Comparison of ENCODE assay signal across 11 cellular contexts in genomic region chr19:3605361-3605760, GRCh38. TPM values are rescaled to one million over a fixed set of nuclear protein-coding genes. Genes with fewer than 3 reads are reported as not detected.
DNase-seq lines count a peak whose midpoint lies in the region; ATAC-seq and TF ChIP-seq lines count a peak whose summit lies in the region.
"Had no signal": no experiment of that assay in that cellular context is flagged by ENCODE, and none has a peak within 500 bp of the region (broad histone marks: within the 10 kb centered on the region; RNA-seq: fewer than 3 reads in every experiment).

No MANE protein-coding gene starts in this region.

- H3K79me2 ChIP-seq in fibroblast of lung (ENCODE audit: control insufficient read depth, insufficient read depth, low read length), result no peaks in the 10 kb centered on the region

- no peak overlapping the region for H2AFZ ChIP-seq in fibroblast of lung (ENCODE audit: low read length)

- ATAC-seq in psoas muscle (no peak), GM21717 (IDR thresholded peaks at IDR 0.05; ENCODE audit: unreplicated experiment) (no peak), left colon (no peak)

- H3K9ac ChIP-seq in BLaER1, result peak overlapping the region; percentile 1; the same call in 1 of the 2 replicates
- H3K9ac ChIP-seq in HUES6 (ENCODE audit: low read length), result no peak overlapping the region
- H3K9ac ChIP-seq in fibroblast of lung (ENCODE audit: insufficient read depth, low read length), result no peak overlapping the region

- intact Hi-C loops in psoas muscle (cut with DNase I), result no loop called here
- intact Hi-C loops in left colon (cut with DNase I, micrococcal nuclease), result no loop called here

- TF ChIP-seq CTCF in fibroblast of lung (conservative IDR thresholded peaks at IDR 0.05 in 1 of 2, IDR thresholded peaks at IDR 0.05 in 1 of 2; ENCODE audit: low read depth in 1 of 2, low read length in 2 of 2) (no peak), psoas muscle (IDR thresholded peaks at IDR 0.05) (no peak)

- H3K36me3 ChIP-seq in BLaER1 (no peaks in the 10 kb centered on the region), HUES6 (ENCODE audit: control insufficient read depth, insufficient read depth, low read length) (peaks cover 7% of the 10 kb centered on the region), fibroblast of lung (ENCODE audit: control insufficient read depth, insufficient read depth, low read length) (no peaks in the 10 kb centered on the region), psoas muscle (ENCODE audit: insufficient read depth in 1 of 2, low read depth in 1 of 2) (no peaks in the 10 kb centered on the region)

- H3K4me1 ChIP-seq in BLaER1, result peaks cover 85% of the 10 kb centered on the region
- peaks cover 8% of the 10 kb centered on the region; the same call in 1 of the 2 replicates for H3K4me1 ChIP-seq in HUES6 (ENCODE audit: control insufficient read depth, insufficient read depth, low read length)
- peaks cover 9% of the 10 kb centered on the region for H3K4me1 ChIP-seq in fibroblast of lung (ENCODE audit: control insufficient read depth, extremely low read depth, insufficient read depth, low read length)
- peaks cover 5% of the 10 kb centered on the region for H3K4me1 ChIP-seq in psoas muscle

- H3K9me3 ChIP-seq in BLaER1 (0 out of 2 replicates have a peak, but pooled peaks cover 2% of the 10 kb centered on the region), HUES6 (ENCODE audit: control insufficient read depth, insufficient read depth, low read depth, low read length) (no peaks in the 10 kb centered on the region), fibroblast of lung (ENCODE audit: control insufficient read depth, insufficient read depth, low read depth, low read length) (no peaks in the 10 kb centered on the region), psoas muscle (no peaks in the 10 kb centered on the region)

- H4K20me1 ChIP-seq in BLaER1 (peaks cover 10% of the 10 kb centered on the region; the same call in 1 of the 2 replicates), fibroblast of lung (ENCODE audit: control insufficient read depth, extremely low read depth, insufficient read depth, low read length) (no peaks in the 10 kb centered on the region)

- H3K4me3 ChIP-seq in BLaER1, result 0 out of 2 replicates have a peak overlapping the region, but pooled peaks have one; percentile 47
- peak overlapping the region; percentile 64; the same call in 1 of the 2 replicates for H3K4me3 ChIP-seq in HUES6 (ENCODE audit: low read depth, low read length)
- peak overlapping the region in 1 of 4 experiments; percentile 63 for H3K4me3 ChIP-seq in fibroblast of lung (replicated peaks in 1 of 4; ENCODE audit: control extremely low read depth in 1 of 4, insufficient read depth in 1 of 4, low read depth in 3 of 4, low read length in 4 of 4)
- peak overlapping the region; percentile 62 for H3K4me3 ChIP-seq in psoas muscle

- H3K27ac ChIP-seq in BLaER1 (no peak overlapping the region), HUES6 (ENCODE audit: low read depth, low read length) (no peak overlapping the region), fibroblast of lung (ENCODE audit: insufficient read depth, low read length) (no peak overlapping the region), psoas muscle (no peak overlapping the region)

- no peak for DNase-seq in fibroblast of lung (ENCODE audit: low read depth in 2 of 2)
- DNase-seq in psoas muscle, result no peak
- no peak for DNase-seq in left colon
- no peak for DNase-seq in stimulated activated CD4-positive, alpha-beta T cell treated with anti-CD3 and anti-CD28 coated beads, Interleukin-1b, Interleukin-23, amount 100 ng/mL, for 48 hours
- no peak for DNase-seq in SKM-1 treated with dmso at 0.1 percent for 144 hours (lab: John Stamatoyannopoulos, UW; ENCODE audit: unreplicated experiment)
- DNase-seq: HCEC 1CT, NCI-H1105, NCI-H345 had no signal

- H3K27me3 ChIP-seq in BLaER1, result peaks cover 23% of the 10 kb centered on the region
- peaks cover 13% of the 10 kb centered on the region for H3K27me3 ChIP-seq in HUES6 (ENCODE audit: control insufficient read depth, insufficient read depth, low read length)
- H3K27me3 ChIP-seq in fibroblast of lung (ENCODE audit: control insufficient read depth, insufficient read depth, low read length), result no peaks in the 10 kb centered on the region
- peaks cover 0 to 39% (median 11%) of the 10 kb centered on the region in 3 donors for H3K27me3 ChIP-seq in psoas muscle (ENCODE audit: insufficient read depth in 3 of 3, low read length in 2 of 3)

- H3K4me2 ChIP-seq in BLaER1 (peak overlapping the region; percentile 96), fibroblast of lung (ENCODE audit: extremely low read depth, insufficient read depth, low read length) (peak overlapping the region; percentile 49)

- WGBS in psoas muscle, 3 donors, result 63 to 69% (median 67%) methylated on average over 3 of the region's 3 CpGs

RNA-seq across cellular contexts. Expression of gene TBXA2R, which starts 1.3 kb away (rescaled TPM):
- 0.77 and 1.8 TPM in 2 replicates for total RNA-seq in fibroblast of lung
- 1.1 and 1.3 TPM in 2 replicates for polyA plus RNA-seq in fibroblast of lung
- polyA plus RNA-seq in fibroblast of lung (2012), result 2.7 and 3.3 TPM in 2 replicates
- polyA minus RNA-seq in fibroblast of lung (ENCODE audit: low replicate concordance), result 1.6 and 3.1 TPM in 2 replicates
- 1 to 10 TPM in 3 of 4 donors, under 1 TPM in 1; 0.89 to 3.0 (median 1.7) TPM for total RNA-seq in psoas muscle
- 1 to 10 TPM in 2 of 3 donors, under 1 TPM in 1; 0.52 to 1.2 (median 1.1) TPM for polyA plus RNA-seq in psoas muscle
- total RNA-seq in left colon, result 1 to 10 TPM in 1 of 2 donors, under 1 TPM in 1; 0.64 to 1.0 TPM

RNA-seq across cellular contexts. Expression of gene GIPC3, which starts 20.1 kb away (rescaled TPM):
- under 0.01 TPM in 2 replicates for total RNA-seq in fibroblast of lung
- polyA plus RNA-seq in fibroblast of lung, result 0.20 and 0.60 TPM in 2 replicates
- polyA plus RNA-seq in fibroblast of lung (2012), result 0.17 and 0.83 TPM in 2 replicates
- polyA minus RNA-seq in fibroblast of lung (ENCODE audit: low replicate concordance), result 0.26 and 4.2 TPM in 2 replicates
- total RNA-seq in psoas muscle, result 1 to 10 TPM in 1 of 4 donors, under 1 TPM in 3; 0.30 to 1.1 (median 0.55) TPM
- polyA plus RNA-seq in psoas muscle, result under 1 TPM; 0.32 to 0.45 (median 0.33) TPM
- total RNA-seq in left colon, result under 1 TPM; 0.24 to 0.64 TPM

RNA-seq across cellular contexts. Expression of gene CACTIN, which starts 21.2 kb away (rescaled TPM):
- 19.7 and 20.0 TPM in 2 replicates for total RNA-seq in fibroblast of lung
- polyA plus RNA-seq in fibroblast of lung, result 6.7 and 9.4 TPM in 2 replicates
- polyA plus RNA-seq in fibroblast of lung (2012), result 14.0 and 18.5 TPM in 2 replicates
- polyA minus RNA-seq in fibroblast of lung (ENCODE audit: low replicate concordance), result 6.6 and 15.0 TPM in 2 replicates
- total RNA-seq in psoas muscle, result 10 to 100 TPM; 15.2 to 21.4 (median 18.2) TPM
- 10 to 100 TPM; 11.8 to 20.5 (median 15.8) TPM for polyA plus RNA-seq in psoas muscle
- total RNA-seq in left colon, result 10 to 100 TPM; 16.9 to 20.0 TPM

RNA-seq across cellular contexts. Expression of gene HMG20B, which starts 32.6 kb away (rescaled TPM):
- total RNA-seq in fibroblast of lung (55.5 and 63.6 TPM in 2 replicates), psoas muscle (10 to 100 TPM; 14.3 to 27.2 (median 24.5) TPM), left colon (10 to 100 TPM; 85.6 to 88.2 TPM)
- polyA plus RNA-seq in fibroblast of lung (27.3 and 30.1 TPM in 2 replicates), psoas muscle (10 to 100 TPM; 21.4 to 25.2 (median 24.7) TPM)
- polyA plus RNA-seq in fibroblast of lung (2012), result 47.2 and 60.2 TPM in 2 replicates
- polyA minus RNA-seq in fibroblast of lung (ENCODE audit: low replicate concordance), result 13.2 and 13.8 TPM in 2 replicates

RNA-seq across cellular contexts. Expression of gene MFSD12, which starts 48.0 kb away (rescaled TPM):
- total RNA-seq in fibroblast of lung (69.9 and 79.9 TPM in 2 replicates), psoas muscle (10 to 100 TPM; 16.3 to 25.2 (median 21.5) TPM), left colon (10 to 100 TPM; 31.0 to 41.1 TPM)
- polyA plus RNA-seq in fibroblast of lung (19.9 and 20.6 TPM in 2 replicates), psoas muscle (10 to 100 TPM; 25.6 to 46.6 (median 33.8) TPM)
- polyA plus RNA-seq in fibroblast of lung (2012), result 40.1 and 44.4 TPM in 2 replicates
- polyA minus RNA-seq in fibroblast of lung (ENCODE audit: low replicate concordance), result 56.1 and 64.1 TPM in 2 replicates
